22 cellular contexts compared by ENCODE assay signal in genomic region chr3:140468407-140468806, GRCh38.
DNase-seq lines count a peak whose midpoint lies in the region; ATAC-seq, FAIRE-seq and TF ChIP-seq lines count a peak whose summit lies in the region.
"Had no signal": no experiment of that assay in that cellular context is flagged by ENCODE, and none has a peak within 500 bp of the region (broad histone marks: within the 10 kb centered on the region; RNA-seq: fewer than 3 reads in every experiment).

No MANE protein-coding gene starts in this region.

- H3K79me2 ChIP-seq in HepG2 (ENCODE audit: insufficient read depth, low read length) = no peaks in the 10 kb centered on the region

- TF ChIP-seq CTCF in HepG2 (CRISPR knock-in tag; IDR thresholded peaks at IDR 0.05) (no peak), left lung (IDR thresholded peaks at IDR 0.05) (no peak), adrenal gland (IDR thresholded peaks at IDR 0.05) (no peak)

- H3K4me1 Mint-ChIP-seq in activated T-helper 17 cell treated with anti-CD3 and anti-CD28 coated beads, Interleukin-2, amount 50 U/mL, for 72 hours = peaks cover under 1% of the 10 kb centered on the region

- H3K9ac ChIP-seq in adipocyte (ENCODE audit: low read length) (no peak overlapping the region), HepG2 (ENCODE audit: insufficient read depth, low read depth, low read length) (no peak overlapping the region)

- in situ Hi-C loops in HepG2 (cut with HindIII; ENCODE audit: extremely low pct_ligation_motif_present, low pct_unique_long_range_greater_than_20kb) = no loop called here

- intact Hi-C loops in HepG2 (cut with micrococcal nuclease; ENCODE audit: unreplicated experiment) = no loop called here
- intact Hi-C loops in left lung (cut with DNase I) = no loop called here
- intact Hi-C loops in adrenal gland (cut with DNase I) = no loop called here

- H3K27me3 ChIP-seq in adipocyte (replicated peaks; ENCODE audit: control insufficient read depth, insufficient read depth, low read length) (no peaks in the 10 kb centered on the region), HepG2 (ENCODE audit: control insufficient read depth in 1 of 2, insufficient read depth in 2 of 2, low read length in 2 of 2) (no peaks in the 10 kb centered on the region), left lung (no peaks in the 10 kb centered on the region), adrenal gland (no peaks in the 10 kb centered on the region)
- H3K27me3 ChIP-seq: BE2C, Peyer's patch had no signal

- TF ChIP-seq POLR2A in HepG2 (IDR thresholded peaks at IDR 0.05; ENCODE audit: insufficient read depth in 1 of 2, low read depth in 2 of 2, low read length in 2 of 2) = no peak
- no peak for TF ChIP-seq POLR2A in adrenal gland (IDR thresholded peaks at IDR 0.05)

- no peak overlapping the region for H3K4me3 Mint-ChIP-seq in activated T-helper 17 cell treated with anti-CD3 and anti-CD28 coated beads, Interleukin-2, amount 50 U/mL, for 72 hours
- H3K4me3 Mint-ChIP-seq: CD4-positive, alpha-beta T cell; T-helper 1 cell treated with Interleukin-12 subunit alpha and Interleukin-12 subunit beta and Interleukin-4 antibody, amounts not matched to agents 30 μg/mL and 1 μg/mL, for 36 hours had no signal

- H3K4me2 ChIP-seq in HepG2 (ENCODE audit: low read depth, low read length) = no peak overlapping the region

- H3K36me3 ChIP-seq in adipocyte (ENCODE audit: control insufficient read depth, insufficient read depth, low read length, severe bottlenecking) = no peaks in the 10 kb centered on the region
- no peaks in the 10 kb centered on the region for H3K36me3 ChIP-seq in HepG2 (replicated peaks in 1 of 2; ENCODE audit: control insufficient read depth in 1 of 2, insufficient read depth in 2 of 2, low read length in 2 of 2)
- no peaks in the 10 kb centered on the region for H3K36me3 ChIP-seq in left lung
- no peaks in the 10 kb centered on the region for H3K36me3 ChIP-seq in adrenal gland (replicated peaks in 1 of 2)
- H3K36me3 ChIP-seq: BE2C, Peyer's patch had no signal

- 16% methylated on average over 7 of the region's 7 CpGs for WGBS in HepG2 (ENCODE audit: low lambda C conversion rate)
- WGBS in adrenal gland, 4 donors = 70 to 81% (median 78%) methylated on average over 6 to 7 of the region's 7 CpGs

- H3K4me3 ChIP-seq in adipocyte (ENCODE audit: low read length) (no peak overlapping the region), HepG2 (replicated peaks in 1 of 3; ENCODE audit: insufficient read depth in 1 of 3, low read depth in 2 of 3, low read length in 3 of 3) (no peak overlapping the region), left lung (no peak overlapping the region), adrenal gland (no peak overlapping the region)
- H3K4me3 ChIP-seq: Peyer's patch had no signal

- no peak overlapping the region for H2AFZ ChIP-seq in HepG2 (ENCODE audit: low read length)

- CTCF ChIA-PET in HepG2 (lab: Yijun Ruan, JAX; ENCODE audit: low intra/inter-chr PET ratio, low total read pairs) = no interaction called here

- DNase-seq in AML-193 (lab: John Stamatoyannopoulos, UW) (peak; percentile 3 to 20), NOMO-1 (lab: John Stamatoyannopoulos, UW; ENCODE audit: unreplicated experiment in 2 of 2) (peak; percentile 44 to 65), adipocyte (ENCODE audit: low read depth) (peak; percentile 45), HepG2 (ENCODE audit: low spot score) (peak; percentile 19), left lung (no peak), adrenal gland (no peak)
- DNase-seq: BE2C; Calu3; CD4-positive, alpha-beta T cell; DMS79; GOT3; IMR-90; Karpas-422; NCI-H1436; NCI-H2029 treated with DMSO at 0.1 percent for 48 hours; NCI-H446 treated with DMSO at 0.1 percent for 48 hours; NK-92 treated with Interleukin-12 subunit alpha and Interleukin-12 subunit beta, amount 100 ng/mL, for 24 hours; Peyer's patch; Right ventricle myocardium superior had no signal

- peaks cover 31% of the 10 kb centered on the region for H3K4me1 ChIP-seq in adipocyte (ENCODE audit: control insufficient read depth, insufficient read depth, low read length)
- no peaks in the 10 kb centered on the region for H3K4me1 ChIP-seq in HepG2 (ENCODE audit: insufficient read depth, low read length)
- peaks cover 0 to 7% of the 10 kb centered on the region in 2 donors for H3K4me1 ChIP-seq in left lung
- H3K4me1 ChIP-seq in adrenal gland (replicated peaks in 1 of 2) = peaks cover 7 to 10% of the 10 kb centered on the region in 2 donors
- H3K4me1 ChIP-seq: Peyer's patch had no signal

- H3K27me3 Mint-ChIP-seq in activated T-helper 17 cell treated with anti-CD3 and anti-CD28 coated beads, Interleukin-2, amount 50 U/mL, for 72 hours = peaks cover 2% of the 10 kb centered on the region
- H3K27me3 Mint-ChIP-seq: CD4-positive, alpha-beta T cell had no signal

- no peaks in the 10 kb centered on the region for H4K20me1 ChIP-seq in HepG2 (ENCODE audit: insufficient read depth, low read length)

- POLR2A ChIA-PET in HepG2 (lab: Yijun Ruan, JAX) = no interaction called here

- H3K9me3 Mint-ChIP-seq in activated T-helper 17 cell treated with anti-CD3 and anti-CD28 coated beads, Interleukin-2, amount 50 U/mL, for 72 hours = peaks cover 2% of the 10 kb centered on the region
- H3K9me3 Mint-ChIP-seq: T-helper 1 cell treated with Interleukin-12 subunit alpha and Interleukin-12 subunit beta and Interleukin-4 antibody, amounts not matched to agents 30 μg/mL and 1 μg/mL, for 36 hours had no signal

- no peaks in the 10 kb centered on the region for H3K36me3 Mint-ChIP-seq in activated T-helper 17 cell treated with anti-CD3 and anti-CD28 coated beads, Interleukin-2, amount 50 U/mL, for 72 hours (ENCODE audit: low read depth)

- ATAC-seq in HepG2 (peak; percentile 38; the same call in 1 of the 3 replicates), left lung (no peak)
- no peak for ATAC-seq in activated T-helper 17 cell treated with anti-CD3 and anti-CD28 coated beads, Interleukin-2, amount 50 U/mL, for 72 hours (replicated peaks)
- ATAC-seq: SK-N-SH treated with all-trans-retinoic acid at 6 μM for 48 hours had no signal

- H3K27ac Mint-ChIP-seq in activated T-helper 17 cell treated with anti-CD3 and anti-CD28 coated beads, Interleukin-2, amount 50 U/mL, for 72 hours = no peak overlapping the region
- H3K27ac Mint-ChIP-seq: CD4-positive, alpha-beta T cell; T-helper 1 cell treated with Interleukin-12 subunit alpha and Interleukin-12 subunit beta and Interleukin-4 antibody, amounts not matched to agents 30 μg/mL and 1 μg/mL, for 36 hours had no signal

- TF ChIP-seq EP300 in HepG2 (IDR thresholded peaks at IDR 0.05; ENCODE audit: low read depth in 2 of 2, low read length in 2 of 2) = no peak
- TF ChIP-seq EP300 in HepG2 (CRISPR knock-in tag; IDR thresholded peaks at IDR 0.05; ENCODE audit: borderline replicate concordance) = no peak

- BruUV-seq in HepG2 (replicated peaks; lab: Mats Ljungman, UMichigan) = no TSS peak

- TF ChIP-seq RAD21 in HepG2 (CRISPR knock-in tag; IDR thresholded peaks at IDR 0.05) = no peak

- H3K27ac ChIP-seq in HepG2 (ENCODE audit: extremely low read length, insufficient read depth, low read length) (no peak overlapping the region), left lung (peak overlapping the region in 1 of 2 donors; percentile 55), adrenal gland (no peak overlapping the region)
- H3K27ac ChIP-seq: Peyer's patch had no signal

- H3K9me3 ChIP-seq in adipocyte (ENCODE audit: control insufficient read depth, low read length) (no peaks in the 10 kb centered on the region), HepG2 (ENCODE audit: low read length) (no peaks in the 10 kb centered on the region), left lung (no peaks in the 10 kb centered on the region), adrenal gland (replicated peaks in 1 of 3) (no peaks in the 10 kb centered on the region)
- H3K9me3 ChIP-seq: BE2C, Peyer's patch had no signal

- FAIRE-seq in HepG2 (lab: Jason Lieb, UNC) = no peak

TF ChIP-seq in HepG2, 621 proteins besides CTCF, POLR2A, EP300 and RAD21 (continues in another document):
- TF ChIP-seq AGO2 (optimal IDR thresholded peaks at IDR 0.05; ENCODE audit: low read depth, low read length) = no peak
- TF ChIP-seq ZNF691 (CRISPR knock-in tag; IDR thresholded peaks at IDR 0.05; ENCODE audit: borderline replicate concordance, low read depth) = no peak
- TF ChIP-seq ZNF383 (CRISPR knock-in tag; IDR thresholded peaks at IDR 0.05; ENCODE audit: borderline replicate concordance) = no peak
- no peak for TF ChIP-seq ZNF788 (CRISPR knock-in tag; IDR thresholded peaks at IDR 0.05; ENCODE audit: borderline replicate concordance)
- no peak for TF ChIP-seq ZBTB34 (CRISPR knock-in tag; IDR thresholded peaks at IDR 0.05)
- 0 out of 2 replicates have a peak, but pooled peaks have one; percentile 40 for TF ChIP-seq CEBPG (CRISPR knock-in tag; IDR thresholded peaks at IDR 0.05)
- no peak for TF ChIP-seq ARID2 (CRISPR knock-in tag; IDR thresholded peaks at IDR 0.05; ENCODE audit: borderline replicate concordance)
- no peak for TF ChIP-seq DPF2 (CRISPR knock-in tag; IDR thresholded peaks at IDR 0.05; ENCODE audit: borderline replicate concordance, low read depth)
- peak; percentile 86 for TF ChIP-seq CEBPB (IDR thresholded peaks at IDR 0.05; ENCODE audit: borderline replicate concordance, low read depth, low read length)
- no peak for TF ChIP-seq ZC3H4 (CRISPR knock-in tag; IDR thresholded peaks at IDR 0.05; ENCODE audit: borderline replicate concordance)
- TF ChIP-seq ZNF329 (CRISPR knock-in tag; IDR thresholded peaks at IDR 0.05; ENCODE audit: low read depth) = no peak
- TF ChIP-seq HOXA3 (CRISPR knock-in tag; IDR thresholded peaks at IDR 0.05) = no peak

Comparison
In these comparisons a context has a peak if more than half of its experiments do, and no peak if none do; other contexts are left out.
1. DNase-seq: peak in AML-193 (2 of 2), NOMO-1 (2 of 2), adipocyte (single experiment) and HepG2 (single experiment); none in left lung (0 of 2) and adrenal gland (0 of 7).